Comparison of ENCODE assay signal across 1 cellular context in the genomic region with DNA sequence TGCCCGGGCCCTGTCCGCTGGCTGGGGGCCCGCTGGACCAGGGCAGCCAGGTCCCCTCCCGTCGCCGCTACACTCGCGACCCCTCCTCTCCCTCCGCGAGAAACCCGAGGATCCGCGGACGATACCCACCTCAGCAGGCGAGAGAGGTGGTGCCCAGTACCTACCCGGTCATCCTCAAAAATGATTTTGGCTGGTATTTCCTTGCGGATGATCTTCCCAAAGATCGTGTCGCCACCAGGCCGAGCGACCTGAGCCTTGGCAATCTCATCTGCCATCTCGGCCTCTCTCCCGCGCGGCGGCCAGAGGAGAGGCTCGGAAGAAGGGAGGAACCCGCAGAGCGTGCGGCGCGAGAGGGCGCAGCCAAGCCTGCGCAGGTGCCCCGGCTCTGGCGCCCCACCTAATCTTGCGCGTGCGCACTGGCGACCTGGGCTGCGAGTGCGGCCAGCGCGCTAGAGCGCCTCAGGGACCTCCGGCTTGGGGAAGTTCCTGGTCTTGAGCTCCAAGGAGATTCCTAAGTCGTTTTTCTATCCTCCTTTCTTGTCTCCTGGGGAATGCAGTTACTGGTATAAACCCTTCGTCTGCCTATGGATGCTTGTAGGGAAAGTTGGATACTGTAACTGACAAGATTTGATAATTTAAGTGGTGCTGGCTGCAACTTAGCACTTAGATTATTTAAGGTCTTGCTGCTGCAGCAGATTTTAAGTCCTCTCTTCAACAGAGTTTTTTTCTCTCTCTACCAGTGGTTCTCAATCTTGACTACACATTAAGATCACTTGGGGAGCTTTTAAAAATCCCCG.
TF ChIP-seq lines count a peak whose summit lies in the region.

Gene HINT1 (minus strand): TSS at position 326 of the 797 bp plus-strand sequence. CDS start 51 bp downstream, at position 275.

TF ChIP-seq in HepG2, 621 proteins besides CTCF, POLR2A, EP300 and RAD21 (continued from another document and continues in another):
- TF ChIP-seq CHD2 (IDR thresholded peaks at IDR 0.05; ENCODE audit: low read depth, low read length) (peak; percentile 38; the same call in 1 of the 2 replicates), ZNF891 (CRISPR knock-in tag; IDR thresholded peaks at IDR 0.05) (peak; percentile 84), ZNF629 (CRISPR knock-in tag; conservative IDR thresholded peaks at IDR 0.05) (peak; percentile 20; the same call in 1 of the 2 replicates), ZNF850 (CRISPR knock-in tag; conservative IDR thresholded peaks at IDR 0.05) (0 out of 2 replicates have a peak, but pooled peaks have one; percentile 31), ZC3H4 (CRISPR knock-in tag; IDR thresholded peaks at IDR 0.05; ENCODE audit: borderline replicate concordance) (no peak), SALL1 (CRISPR knock-in tag; IDR thresholded peaks at IDR 0.05) (peak; percentile 86), ZNF749 (CRISPR knock-in tag; IDR thresholded peaks at IDR 0.05; ENCODE audit: borderline replicate concordance) (peak; percentile 59; the same call in 1 of the 2 replicates), PHF5A (CRISPR knock-in tag; IDR thresholded peaks at IDR 0.05; ENCODE audit: low read depth, unreplicated experiment) (peak; percentile 75), ZNF142 (CRISPR knock-in tag; IDR thresholded peaks at IDR 0.05) (no peak; the same call in 1 of the 2 replicates), DNMT3B (CRISPR knock-in tag; conservative IDR thresholded peaks at IDR 0.05) (no peak), SOX6 (IDR thresholded peaks at IDR 0.05) (no peak), SOX6 (CRISPR knock-in tag; IDR thresholded peaks at IDR 0.05) (peak; percentile 22; the same call in 1 of the 2 replicates), ELF1 (CRISPR knock-in tag; IDR thresholded peaks at IDR 0.05) (peak; percentile 60; the same call in 1 of the 2 replicates), HDAC1 (CRISPR knock-in tag; IDR thresholded peaks at IDR 0.05) (peak; percentile 49), ARID5B (CRISPR knock-in tag; IDR thresholded peaks at IDR 0.05) (peak; percentile 45; the same call in 1 of the 2 replicates), NR2C2 (CRISPR knock-in tag; IDR thresholded peaks at IDR 0.05; ENCODE audit: borderline replicate concordance) (peak; percentile 53), LCORL (IDR thresholded peaks at IDR 0.05) (no peak), LCORL (CRISPR knock-in tag; IDR thresholded peaks at IDR 0.05) (peak; percentile 41; the same call in 1 of the 2 replicates), RBM22 (optimal IDR thresholded peaks at IDR 0.05; ENCODE audit: low read length) (no peak), PITX1 (CRISPR knock-in tag; IDR thresholded peaks at IDR 0.05) (peak; percentile 60; the same call in 1 of the 2 replicates), PHF8 (CRISPR knock-in tag; IDR thresholded peaks at IDR 0.05) (peak; percentile 79), ZNF329 (CRISPR knock-in tag; IDR thresholded peaks at IDR 0.05; ENCODE audit: low read depth) (peak; percentile 39; the same call in 1 of the 2 replicates), HMGXB4 (CRISPR knock-in tag; IDR thresholded peaks at IDR 0.05; ENCODE audit: borderline replicate concordance in 1 of 2, low read depth in 1 of 2) (peak; percentile 79 to 92), ZNF678 (CRISPR knock-in tag; IDR thresholded peaks at IDR 0.05) (peak; percentile 72), KDM5A (IDR thresholded peaks at IDR 0.05; ENCODE audit: borderline replicate concordance, low read length) (no peak; the same call in 1 of the 2 replicates), HNF4A (CRISPR knock-in tag; IDR thresholded peaks at IDR 0.05) (0 out of 2 replicates have a peak, but pooled peaks have one; percentile 22), FOXK1 (CRISPR knock-in tag; IDR thresholded peaks at IDR 0.05; ENCODE audit: borderline replicate concordance, low read depth) (peak; percentile 11; the same call in 1 of the 2 replicates), RARA (CRISPR knock-in tag; IDR thresholded peaks at IDR 0.05) (no peak), ZNF589 (CRISPR knock-in tag; conservative IDR thresholded peaks at IDR 0.05) (no peak), MAZ (IDR thresholded peaks at IDR 0.05; ENCODE audit: borderline replicate concordance, low read depth, low read length) (peak; percentile 58; the same call in 1 of the 2 replicates), MAZ (CRISPR knock-in tag; IDR thresholded peaks at IDR 0.05; ENCODE audit: low read depth) (no peak), MXD1 (CRISPR knock-in tag; IDR thresholded peaks at IDR 0.05) (no peak), ZNF225 (CRISPR knock-in tag; IDR thresholded peaks at IDR 0.05) (peak; percentile 35; the same call in 1 of the 2 replicates), SALL2 (CRISPR knock-in tag; IDR thresholded peaks at IDR 0.05) (peak; percentile 86; the same call in 1 of the 2 replicates), ZSCAN20 (CRISPR knock-in tag; IDR thresholded peaks at IDR 0.05; ENCODE audit: borderline replicate concordance) (no peak), DZIP1 (CRISPR knock-in tag; IDR thresholded peaks at IDR 0.05) (peak; percentile 81; the same call in 1 of the 2 replicates)
- TF ChIP-seq, protein P1, sequence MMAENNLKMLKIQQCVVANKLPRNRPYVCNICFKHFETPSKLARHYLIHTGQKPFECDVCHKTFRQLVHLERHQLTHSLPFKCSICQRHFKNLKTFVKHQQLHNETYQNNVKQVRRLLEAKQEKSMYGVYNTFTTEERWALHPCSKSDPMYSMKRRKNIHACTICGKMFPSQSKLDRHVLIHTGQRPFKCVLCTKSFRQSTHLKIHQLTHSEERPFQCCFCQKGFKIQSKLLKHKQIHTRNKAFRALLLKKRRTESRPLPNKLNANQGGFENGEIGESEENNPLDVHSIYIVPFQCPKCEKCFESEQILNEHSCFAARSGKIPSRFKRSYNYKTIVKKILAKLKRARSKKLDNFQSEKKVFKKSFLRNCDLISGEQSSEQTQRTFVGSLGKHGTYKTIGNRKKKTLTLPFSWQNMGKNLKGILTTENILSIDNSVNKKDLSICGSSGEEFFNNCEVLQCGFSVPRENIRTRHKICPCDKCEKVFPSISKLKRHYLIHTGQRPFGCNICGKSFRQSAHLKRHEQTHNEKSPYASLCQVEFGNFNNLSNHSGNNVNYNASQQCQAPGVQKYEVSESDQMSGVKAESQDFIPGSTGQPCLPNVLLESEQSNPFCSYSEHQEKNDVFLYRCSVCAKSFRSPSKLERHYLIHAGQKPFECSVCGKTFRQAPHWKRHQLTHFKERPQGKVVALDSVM (CRISPR knock-in tag; IDR thresholded peaks at IDR 0.05), result peak; percentile 79
- TF ChIP-seq, protein P2, sequence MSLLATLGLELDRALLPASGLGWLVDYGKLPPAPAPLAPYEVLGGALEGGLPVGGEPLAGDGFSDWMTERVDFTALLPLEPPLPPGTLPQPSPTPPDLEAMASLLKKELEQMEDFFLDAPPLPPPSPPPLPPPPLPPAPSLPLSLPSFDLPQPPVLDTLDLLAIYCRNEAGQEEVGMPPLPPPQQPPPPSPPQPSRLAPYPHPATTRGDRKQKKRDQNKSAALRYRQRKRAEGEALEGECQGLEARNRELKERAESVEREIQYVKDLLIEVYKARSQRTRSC (CRISPR knock-in tag; IDR thresholded peaks at IDR 0.05; ENCODE audit: low read depth), result 0 out of 2 replicates have a peak, but pooled peaks have one; percentile 75
